In genomic region chr4:98970386-98970785, GRCh38 we compare ENCODE assay signal across 1 cellular context.
TF ChIP-seq lines count a peak whose summit lies in the region.

No MANE protein-coding gene starts in this region.

TF ChIP-seq in GM23338, 12 proteins besides CTCF, POLR2A, EP300 and RAD21 (continued from another document):
- TF ChIP-seq ETS1 (IDR thresholded peaks at IDR 0.05) (no peak), ZNF114 (CRISPR knock-in tag; IDR thresholded peaks at IDR 0.05) (no peak), ZNF462 (CRISPR knock-in tag; IDR thresholded peaks at IDR 0.05) (no peak), STAT1 (IDR thresholded peaks at IDR 0.05; ENCODE audit: unreplicated experiment) (no peak), REST (IDR thresholded peaks at IDR 0.05; ENCODE audit: unreplicated experiment) (no peak)
